In genomic region chr12:124170756-124171155, GRCh38 we compare ENCODE assay signal across 17 cellular contexts.
DNase-seq lines count a peak whose midpoint lies in the region; ATAC-seq lines count a peak whose summit lies in the region.
"Had no signal": no experiment of that assay in that cellular context is flagged by ENCODE, and none has a peak within 500 bp of the region (broad histone marks: within the 10 kb centered on the region; RNA-seq: fewer than 3 reads in every experiment).

No MANE protein-coding gene starts in this region.

- H3K4me1 ChIP-seq in SJCRH30: peaks cover 20% of the 10 kb centered on the region

- no peaks in the 10 kb centered on the region for H3K27me3 ChIP-seq in SJCRH30

- H3K36me3 ChIP-seq in SJCRH30: no peaks in the 10 kb centered on the region

- peak overlapping the region; percentile 14; the same call in 1 of the 2 replicates for H3K4me3 ChIP-seq in SJCRH30
- H3K4me3 ChIP-seq in skin epidermis: no peak overlapping the region
- H3K4me3 ChIP-seq: GM12878 had no signal

- peaks cover 4% of the 10 kb centered on the region; the same call in 1 of the 2 replicates for H3K9me3 ChIP-seq in SJCRH30 (replicated peaks)

- ATAC-seq in HG03521 (IDR thresholded peaks at IDR 0.05; ENCODE audit: unreplicated experiment): no peak
- ATAC-seq: GM12878, HCT116 had no signal

- DNase-seq in EH (ENCODE audit: low read depth) (peak; percentile 27), SJCRH30 (peak; percentile 58 to 80), islet precursor cell (peak; percentile 45)
- no peak for DNase-seq in NK-92 treated with Interleukin-12 subunit alpha and Interleukin-12 subunit beta, amount 100 ng/mL, for 24 hours (lab: John Stamatoyannopoulos, UW)
- DNase-seq in activated naive CD4-positive, alpha-beta T cell (lab: John Stamatoyannopoulos, UW): no peak
- DNase-seq: CD4-positive, alpha-beta T cell; KBM-7; NCI-H1417 treated with DMSO at 0.1 percent for 48 hours; NCI-H1930; NCI-H2171; NCI-H446 treated with DMSO at 0.1 percent for 48 hours; NCI-H748 treated with DMSO at 0.1 percent for 48 hours had no signal

- H3K27ac ChIP-seq in SJCRH30: peak overlapping the region; percentile 64
- peak overlapping the region in 13 of 21 experiments; percentile 4 to 75 (median 29) for H3K27ac ChIP-seq in skin epidermis
- H3K27ac ChIP-seq: RWPE1 had no signal

Comparison
In these comparisons a context has a peak if more than half of its experiments do, and no peak if none do; other contexts are left out.
1. DNase-seq: peak in EH (single experiment), SJCRH30 (2 of 2) and islet precursor cell (single experiment); none in NK-92 treated with Interleukin-12 subunit alpha and Interleukin-12 subunit beta, amount 100 ng/mL, for 24 hours (single experiment) and activated naive CD4-positive, alpha-beta T cell (0 of 4).